In genomic region chr6:116277124-116277523, GRCh38 we compare ENCODE assay signal across 8 cellular contexts. TPM values are rescaled to one million over a fixed set of nuclear protein-coding genes. Genes with fewer than 3 reads are reported as not detected.
DNase-seq lines count a peak whose midpoint lies in the region; ATAC-seq and TF ChIP-seq lines count a peak whose summit lies in the region.

No MANE protein-coding gene starts in this region.

- CTCF ChIA-PET in PC-9 (lab: Charles Lee), result interaction anchor here (1.4 kb wide), 1 partner anchor 9 kb away, joined by 6 read pairs; no protein-coding TSS in a partner anchor

- H3K4me3 ChIP-seq in DND-41 (ENCODE audit: low read depth in 1 of 2, low read length in 2 of 2), result peak overlapping the region; percentile 2 to 95; a peak in 3 of 4 replicates
- H3K4me3 ChIP-seq in PC-9, result peak overlapping the region; percentile 88
- H3K4me3 ChIP-seq in epithelial cell of esophagus (ENCODE audit: low read length), result peak overlapping the region; percentile 63
- peak overlapping the region; percentile 96 for H3K4me3 ChIP-seq in parathyroid adenoma (ENCODE audit: low read depth, low read length)

- H3K79me2 ChIP-seq in DND-41 (ENCODE audit: insufficient read depth, low read length), result peaks cover 67% of the 10 kb centered on the region
- peaks cover 64% of the 10 kb centered on the region for H3K79me2 ChIP-seq in PC-9 (ENCODE audit: low read depth)
- H3K79me2 ChIP-seq in parathyroid adenoma, result peaks cover 51% of the 10 kb centered on the region

- H3K9me3 ChIP-seq in DND-41 (ENCODE audit: insufficient read depth, low read length, severe bottlenecking) (no peaks in the 10 kb centered on the region), PC-9 (ENCODE audit: insufficient read depth, low read depth) (no peaks in the 10 kb centered on the region), parathyroid adenoma (ENCODE audit: control insufficient read depth, low read length) (no peaks in the 10 kb centered on the region)

- H3K27ac ChIP-seq in DND-41 (ENCODE audit: low read length) (no peak overlapping the region; the same call in 1 of the 2 replicates), PC-9 (no peak overlapping the region), parathyroid adenoma (peak overlapping the region; percentile 99)

- TF ChIP-seq CTCF in DND-41 (IDR thresholded peaks at IDR 0.05; ENCODE audit: borderline replicate concordance, extremely low read depth, low read length, poor library complexity, severe bottlenecking), result no peak
- TF ChIP-seq CTCF in PC-9 (conservative IDR thresholded peaks at IDR 0.05), result no peak
- TF ChIP-seq CTCF in epithelial cell of esophagus (IDR thresholded peaks at IDR 0.05; ENCODE audit: insufficient read depth, low read depth, low read length, missing control alignments), result no peak
- TF ChIP-seq CTCF in parathyroid adenoma (IDR thresholded peaks at IDR 0.05), result no peak

- no peaks in the 10 kb centered on the region for H3K9me2 ChIP-seq in PC-9 (ENCODE audit: insufficient read depth)

- H3K27me3 ChIP-seq in DND-41 (ENCODE audit: insufficient read depth, low read length, poor library complexity), result no peaks in the 10 kb centered on the region
- H3K27me3 ChIP-seq in PC-9 (ENCODE audit: insufficient read depth, low read depth), result no peaks in the 10 kb centered on the region
- no peaks in the 10 kb centered on the region for H3K27me3 ChIP-seq in parathyroid adenoma (ENCODE audit: control insufficient read depth, insufficient read depth, low read length)

- H3F3A ChIP-seq in PC-9 (ENCODE audit: insufficient read depth, low read depth), result peaks cover 17% of the 10 kb centered on the region; the same call in 1 of the 2 replicates

- H3K4me1 ChIP-seq in DND-41 (ENCODE audit: insufficient read depth, low read length) (peaks cover 60% of the 10 kb centered on the region), PC-9 (replicated peaks; ENCODE audit: insufficient read depth) (peaks cover 47% of the 10 kb centered on the region), parathyroid adenoma (peaks cover 26% of the 10 kb centered on the region)

- H3K36me3 ChIP-seq in DND-41 (ENCODE audit: insufficient read depth, low read length), result peaks cover 60% of the 10 kb centered on the region
- H3K36me3 ChIP-seq in PC-9 (ENCODE audit: low read depth), result peaks cover 37% of the 10 kb centered on the region; the same call in 1 of the 2 replicates
- H3K36me3 ChIP-seq in parathyroid adenoma (ENCODE audit: control insufficient read depth, insufficient read depth, low read length), result no peaks in the 10 kb centered on the region

- H3K4me2 ChIP-seq in DND-41 (ENCODE audit: insufficient read depth, low read length) (peak overlapping the region; percentile 98), PC-9 (peak overlapping the region; percentile 78), parathyroid adenoma (ENCODE audit: low read length) (peak overlapping the region; percentile 94)

- H2AFZ ChIP-seq in DND-41 (ENCODE audit: low read depth, low read length) (no peak overlapping the region), PC-9 (no peak overlapping the region), parathyroid adenoma (no peak overlapping the region)

- no TSS peak for BruUV-seq in PC-9 (replicated peaks; lab: Mats Ljungman, UMichigan)

- DNase-seq in DND-41 (no peak), PC-9 (no peak), epithelial cell of esophagus (ENCODE audit: low read depth) (no peak), T-helper 9 cell (no peak), NCI-H526 treated with DMSO at 0.1 percent for 48 hours (lab: John Stamatoyannopoulos, UW) (no peak)

- no peak for ATAC-seq in DND-41 (ENCODE audit: insufficient read depth, low read depth)
- no peak for ATAC-seq in GM21423 (IDR thresholded peaks at IDR 0.05; ENCODE audit: unreplicated experiment)
- no peak for ATAC-seq in HG03045 (IDR thresholded peaks at IDR 0.05; ENCODE audit: unreplicated experiment)

- intact Hi-C loops in PC-9 (cut with micrococcal nuclease; ENCODE audit: unreplicated experiment), result no loop called here

- POLR2A ChIA-PET in PC-9 (lab: Charles Lee; ENCODE audit: unreplicated experiment), result interaction anchor here (0.6 to 0.7 kb wide), 3 partner anchors 9 to 66 kb away, joined by 3 to 22 read pairs (median 3); no protein-coding TSS in a partner anchor

- peak overlapping the region; percentile 93 for H3K9ac ChIP-seq in DND-41 (ENCODE audit: low read depth, low read length)
- H3K9ac ChIP-seq in parathyroid adenoma, result no peak overlapping the region

- H4K20me1 ChIP-seq in DND-41 (ENCODE audit: insufficient read depth, low read length) (peaks cover 28% of the 10 kb centered on the region), PC-9 (ENCODE audit: insufficient read depth) (peaks cover 42% of the 10 kb centered on the region)

RNA-seq across cellular contexts. Expression of gene TSPYL1, which starts 2.6 kb away (rescaled TPM):
- 52.8 and 73.1 TPM in 2 replicates for total RNA-seq in PC-9 (2021)

RNA-seq across cellular contexts. Expression of gene TSPYL4, which starts 23.2 kb away (rescaled TPM):
- 10.6 and 10.9 TPM in 2 replicates for total RNA-seq in PC-9 (2021)
